12 cellular contexts compared by ENCODE assay signal in genomic region chr9:79256691-79257213, GRCh38.
DNase-seq lines count a peak whose midpoint lies in the region; ATAC-seq and TF ChIP-seq lines count a peak whose summit lies in the region.
"Had no signal": no experiment of that assay in that cellular context is flagged by ENCODE, and none has a peak within 500 bp of the region (broad histone marks: within the 10 kb centered on the region; RNA-seq: fewer than 3 reads in every experiment).

No MANE protein-coding gene starts in this region.

- no peaks in the 10 kb centered on the region for H3K4me1 Mint-ChIP-seq in activated CD4-positive, alpha-beta T cell treated with anti-CD3 and anti-CD28 coated beads, Interleukin-2, amount 10 ng/mL, durations not matched to agents 7 days and 5 days
- H3K4me1 Mint-ChIP-seq: activated naive CD8-positive, alpha-beta T cell treated with anti-CD3 and anti-CD28 coated beads, Interleukin-2, amount 10 ng/mL, durations not matched to agents 7 days and 5 days had no signal

- H3K36me3 Mint-ChIP-seq in activated CD4-positive, alpha-beta T cell treated with anti-CD3 and anti-CD28 coated beads, Interleukin-2, amount 10 ng/mL, durations not matched to agents 7 days and 5 days (ENCODE audit: low read depth), result no peaks in the 10 kb centered on the region
- H3K36me3 Mint-ChIP-seq: activated naive CD8-positive, alpha-beta T cell treated with anti-CD3 and anti-CD28 coated beads, Interleukin-2, amount 10 ng/mL, durations not matched to agents 7 days and 5 days had no signal

- H3K27me3 Mint-ChIP-seq in activated CD4-positive, alpha-beta T cell treated with anti-CD3 and anti-CD28 coated beads, Interleukin-2, amount 10 ng/mL, durations not matched to agents 7 days and 5 days, result peaks cover 3% of the 10 kb centered on the region
- H3K27me3 Mint-ChIP-seq: activated naive CD8-positive, alpha-beta T cell treated with anti-CD3 and anti-CD28 coated beads, Interleukin-2, amount 10 ng/mL, durations not matched to agents 7 days and 5 days had no signal

- no peaks in the 10 kb centered on the region for H3K79me2 ChIP-seq in ACC112 (ENCODE audit: control insufficient read depth, insufficient read depth, low read length, unreplicated experiment)

- H3K9me3 ChIP-seq in mesenchymal stem cell (ENCODE audit: control insufficient read depth, low read length), result peaks cover 5% of the 10 kb centered on the region
- H3K9me3 ChIP-seq: BLaER1, neutrophil had no signal

- no peaks in the 10 kb centered on the region for H3K9me3 Mint-ChIP-seq in activated CD4-positive, alpha-beta T cell treated with anti-CD3 and anti-CD28 coated beads, Interleukin-2, amount 10 ng/mL, durations not matched to agents 7 days and 5 days
- H3K9me3 Mint-ChIP-seq: activated naive CD8-positive, alpha-beta T cell treated with anti-CD3 and anti-CD28 coated beads, Interleukin-2, amount 10 ng/mL, durations not matched to agents 7 days and 5 days had no signal

- H2BK12ac ChIP-seq in mesenchymal stem cell (ENCODE audit: low read length in 2 of 2), result no peak overlapping the region

- no peak overlapping the region for H3K23ac ChIP-seq in mesenchymal stem cell (ENCODE audit: low read length in 2 of 2)

- no peak overlapping the region for H2BK15ac ChIP-seq in mesenchymal stem cell (ENCODE audit: low read depth, poor library complexity, severe bottlenecking)

- POLR2A ChIA-PET in activated CD4-positive, alpha-beta T cell treated with anti-CD3 and anti-CD28 coated beads, Interleukin-2, amount 10 ng/mL, durations not matched to agents 7 days and 5 days (lab: Charles Lee), result no interaction called here

- H3K14ac ChIP-seq in mesenchymal stem cell (ENCODE audit: low read length in 2 of 2), result no peak overlapping the region

- H3K4me3 ChIP-seq in ACC112 (ENCODE audit: low read depth, low read length), result peak overlapping the region; percentile 61
- H3K4me3 ChIP-seq in mesenchymal stem cell (ENCODE audit: insufficient read depth in 1 of 2, low read depth in 1 of 2, low read length in 2 of 2), result peak overlapping the region in 1 of 2 experiments; percentile 41
- H3K4me3 ChIP-seq: BLaER1 had no signal

- ATAC-seq in SK-N-SH treated with all-trans-retinoic acid at 6 μM for 48 hours, result no peak

- no peaks in the 10 kb centered on the region for H3K79me1 ChIP-seq in mesenchymal stem cell (replicated peaks; ENCODE audit: low read length, poor library complexity, severe bottlenecking)

- H3K27ac ChIP-seq in ACC112 (ENCODE audit: low read depth, low read length) (no peak overlapping the region), mesenchymal stem cell (ENCODE audit: low read length, poor library complexity, severe bottlenecking) (no peak overlapping the region)
- H3K27ac ChIP-seq: BLaER1, neutrophil had no signal

- H3K27me3 ChIP-seq in ACC112 (ENCODE audit: insufficient read depth, low read length) (peaks cover 78% of the 10 kb centered on the region), mesenchymal stem cell (ENCODE audit: control insufficient read depth in 1 of 2, insufficient read depth in 1 of 2, low read length in 2 of 2) (peaks cover 62 to 69% of the 10 kb centered on the region in 2 experiments)
- H3K27me3 ChIP-seq: BLaER1 had no signal

- peak overlapping the region; percentile 51 for H3K4me2 ChIP-seq in mesenchymal stem cell (ENCODE audit: low read length, poor library complexity, severe bottlenecking)
- H3K4me2 ChIP-seq: BLaER1 had no signal

- no peak overlapping the region for H2BK5ac ChIP-seq in mesenchymal stem cell (ENCODE audit: low read depth, low read length, poor library complexity, severe bottlenecking)

- CTCF ChIA-PET in activated CD4-positive, alpha-beta T cell treated with anti-CD3 and anti-CD28 coated beads, Interleukin-2, amount 10 ng/mL, durations not matched to agents 7 days and 5 days (lab: Charles Lee), result no interaction called here

- H2AK5ac ChIP-seq in mesenchymal stem cell (ENCODE audit: low read length, severe bottlenecking), result no peak overlapping the region

- no peak overlapping the region for H4K8ac ChIP-seq in mesenchymal stem cell (ENCODE audit: low read length)

- no peak overlapping the region for H4K91ac ChIP-seq in mesenchymal stem cell (ENCODE audit: low read length)

- peaks cover 5% of the 10 kb centered on the region for H3K4me1 ChIP-seq in ACC112 (ENCODE audit: control insufficient read depth, insufficient read depth, low read length, unreplicated experiment)
- peaks cover 8% of the 10 kb centered on the region for H3K4me1 ChIP-seq in mesenchymal stem cell (ENCODE audit: control insufficient read depth, insufficient read depth, low read depth, low read length)
- H3K4me1 ChIP-seq: BLaER1 had no signal

- DNase-seq in NCI-H1092 (lab: John Stamatoyannopoulos, UW) (peak; percentile 77), amniotic epithelial cell (ENCODE audit: low read depth) (peak; percentile 76), mesenchymal stem cell (peak; percentile 17), HuH-7.5 (ENCODE audit: low spot score) (no peak)
- DNase-seq in activated CD4-positive, alpha-beta T cell treated with anti-CD3 and anti-CD28 coated beads, Interleukin-2, amount 10 ng/mL, durations not matched to agents 7 days and 5 days, result no peak
- DNase-seq in stimulated activated CD4-positive, alpha-beta T cell treated with anti-CD3 and anti-CD28 coated beads, Interleukin-4, amount 100 ng/mL, for 4 hours, result no peak
- DNase-seq: activated naive CD8-positive, alpha-beta T cell treated with anti-CD3 and anti-CD28 coated beads, Interleukin-2, amount 10 ng/mL, durations not matched to agents 7 days and 5 days; OCI-M1 had no signal

- no peak overlapping the region for H3K9ac ChIP-seq in mesenchymal stem cell (ENCODE audit: low read length)
- H3K9ac ChIP-seq: BLaER1 had no signal

- H2AFZ ChIP-seq in ACC112 (ENCODE audit: low read length, unreplicated experiment) (no peak overlapping the region), mesenchymal stem cell (ENCODE audit: low read depth, low read length) (no peak overlapping the region)

- 37% methylated on average over 15 of the region's 15 CpGs for WGBS in mesenchymal stem cell

- no peak overlapping the region for H3K18ac ChIP-seq in mesenchymal stem cell (ENCODE audit: low read depth in 1 of 2, low read length in 2 of 2)

- H3K36me3 ChIP-seq in ACC112 (ENCODE audit: insufficient read depth, low read length), result no peaks in the 10 kb centered on the region
- no peaks in the 10 kb centered on the region for H3K36me3 ChIP-seq in mesenchymal stem cell (ENCODE audit: control insufficient read depth in 1 of 2, insufficient read depth in 2 of 2, low read depth in 1 of 2, low read length in 2 of 2)
- H3K36me3 ChIP-seq: BLaER1, neutrophil had no signal

- no peak overlapping the region for H3K27ac Mint-ChIP-seq in activated CD4-positive, alpha-beta T cell treated with anti-CD3 and anti-CD28 coated beads, Interleukin-2, amount 10 ng/mL, durations not matched to agents 7 days and 5 days
- H3K27ac Mint-ChIP-seq: activated naive CD8-positive, alpha-beta T cell treated with anti-CD3 and anti-CD28 coated beads, Interleukin-2, amount 10 ng/mL, durations not matched to agents 7 days and 5 days had no signal

- no peak overlapping the region for H3K4ac ChIP-seq in mesenchymal stem cell (ENCODE audit: low read depth in 1 of 2, low read length in 2 of 2)

- H3K4me3 Mint-ChIP-seq in activated CD4-positive, alpha-beta T cell treated with anti-CD3 and anti-CD28 coated beads, Interleukin-2, amount 10 ng/mL, durations not matched to agents 7 days and 5 days, result no peak overlapping the region
- H3K4me3 Mint-ChIP-seq: activated naive CD8-positive, alpha-beta T cell treated with anti-CD3 and anti-CD28 coated beads, Interleukin-2, amount 10 ng/mL, durations not matched to agents 7 days and 5 days had no signal

- H2BK120ac ChIP-seq in mesenchymal stem cell (ENCODE audit: low read depth, low read length), result no peak overlapping the region

TF ChIP-seq in SK-N-SH treated with all-trans-retinoic acid at 6 μM for 48 hours, 23 proteins besides CTCF, POLR2A, EP300 and RAD21 (continues in another document):
- TF ChIP-seq OSR1 (CRISPR knock-in tag; IDR thresholded peaks at IDR 0.05), result no peak
- no peak for TF ChIP-seq PATZ1 (CRISPR knock-in tag; IDR thresholded peaks at IDR 0.05; ENCODE audit: borderline replicate concordance)
- TF ChIP-seq CSDC2 (CRISPR knock-in tag; IDR thresholded peaks at IDR 0.05), result no peak
- TF ChIP-seq ARNTL (CRISPR knock-in tag; IDR thresholded peaks at IDR 0.05; ENCODE audit: borderline replicate concordance, low read depth), result no peak
- no peak for TF ChIP-seq GLIS3 (CRISPR knock-in tag; IDR thresholded peaks at IDR 0.05)
- TF ChIP-seq ZNF565 (CRISPR knock-in tag; conservative IDR thresholded peaks at IDR 0.05; ENCODE audit: low read depth), result no peak
- no peak for TF ChIP-seq RARB (CRISPR knock-in tag; IDR thresholded peaks at IDR 0.05)
- TF ChIP-seq TCF4 (CRISPR knock-in tag; IDR thresholded peaks at IDR 0.05; ENCODE audit: borderline replicate concordance), result no peak
- no peak for TF ChIP-seq BACH2 (CRISPR knock-in tag; IDR thresholded peaks at IDR 0.05; ENCODE audit: borderline replicate concordance)
- no peak for TF ChIP-seq ZFP30 (CRISPR knock-in tag; IDR thresholded peaks at IDR 0.05)
- TF ChIP-seq ESRRG (CRISPR knock-in tag; IDR thresholded peaks at IDR 0.05), result no peak

Comparison
In these comparisons a context has a peak if more than half of its experiments do, and no peak if none do; other contexts are left out.
1. DNase-seq: peak in NCI-H1092 (single experiment), amniotic epithelial cell (single experiment) and mesenchymal stem cell (single experiment); none in activated CD4-positive, alpha-beta T cell treated with anti-CD3 and anti-CD28 coated beads, Interleukin-2, amount 10 ng/mL, durations not matched to agents 7 days and 5 days (single experiment), HuH-7.5 (single experiment) and stimulated activated CD4-positive, alpha-beta T cell treated with anti-CD3 and anti-CD28 coated beads, Interleukin-4, amount 100 ng/mL, for 4 hours (0 of 2).